In genomic region chr14:59507063-59507751, GRCh38 we compare ENCODE assay signal across 8 cellular contexts. TPM values are rescaled to one million over a fixed set of nuclear protein-coding genes. Genes with fewer than 3 reads are reported as not detected.
A peak's percentile ranks its signal among the peaks of the same experiment; 100 is the strongest.
DNase-seq lines count a peak whose midpoint lies in the region; ATAC-seq and TF ChIP-seq lines count a peak whose summit lies in the region.

No MANE protein-coding gene starts in this region.

- peaks cover 12% of the 10 kb centered on the region for H3K36me3 ChIP-seq in OCI-LY3 (replicated peaks; ENCODE audit: low read depth, low read length)
- peaks cover 25% of the 10 kb centered on the region for H3K36me3 ChIP-seq in left ventricle myocardium inferior
- H3K36me3 ChIP-seq in sigmoid colon: peaks cover 0 to 6% (median 3%) of the 10 kb centered on the region in 4 donors

- DNase-seq in EL: peak; percentile 60
- peak; percentile 28 for DNase-seq in Jurkat, Clone E6-1 (ENCODE audit: low read depth, low spot score)
- DNase-seq in activated naive CD4-positive, alpha-beta T cell treated with Interleukin-2 at 50 U/mL for 16 hours: peak; percentile 38
- DNase-seq in left ventricle myocardium inferior: peak; percentile 24
- no peak for DNase-seq in sigmoid colon

- intact Hi-C loops in left ventricle myocardium inferior (cut with micrococcal nuclease) (no loop called here), sigmoid colon (cut with DNase I) (no loop called here)

- H3K27ac ChIP-seq in OCI-LY3 (ENCODE audit: low read length) (no peak overlapping the region), left ventricle myocardium inferior (replicated peaks) (no peak overlapping the region), sigmoid colon (no peak overlapping the region)

- no peak for TF ChIP-seq EP300 in sigmoid colon (IDR thresholded peaks at IDR 0.05)

- H3K79me2 ChIP-seq in OCI-LY3 (ENCODE audit: low read length): no peaks in the 10 kb centered on the region

- no peak for TF ChIP-seq POLR2A in sigmoid colon (IDR thresholded peaks at IDR 0.05)

- H3K27me3 ChIP-seq in OCI-LY3 (ENCODE audit: low read depth, low read length) (peaks cover 6% of the 10 kb centered on the region; the same call in 1 of the 2 replicates), left ventricle myocardium inferior (ENCODE audit: low read depth) (peaks cover 15% of the 10 kb centered on the region), sigmoid colon (no peaks in the 10 kb centered on the region)

- H4K20me1 ChIP-seq in OCI-LY3 (ENCODE audit: insufficient read depth, low read length): no peaks in the 10 kb centered on the region

- no peak overlapping the region for H2AFZ ChIP-seq in OCI-LY3 (ENCODE audit: low read depth, low read length)

- H3K9me3 ChIP-seq in OCI-LY3 (ENCODE audit: insufficient read depth, low read length) (no peaks in the 10 kb centered on the region), left ventricle myocardium inferior (replicated peaks) (no peaks in the 10 kb centered on the region), sigmoid colon (no peaks in the 10 kb centered on the region)

- ATAC-seq in GM21529 (IDR thresholded peaks at IDR 0.05; ENCODE audit: unreplicated experiment) (peak; percentile 94), HG03196 (IDR thresholded peaks at IDR 0.05; ENCODE audit: unreplicated experiment) (no peak)

- H3K4me1 ChIP-seq in OCI-LY3 (ENCODE audit: low read length) (no peaks in the 10 kb centered on the region), left ventricle myocardium inferior (no peaks in the 10 kb centered on the region), sigmoid colon (no peaks in the 10 kb centered on the region)

- H3K4me3 ChIP-seq in Jurkat, Clone E6-1 (ENCODE audit: low read length): no peak overlapping the region
- no peak overlapping the region for H3K4me3 ChIP-seq in OCI-LY3 (ENCODE audit: low read length)
- H3K4me3 ChIP-seq in left ventricle myocardium inferior: no peak overlapping the region
- H3K4me3 ChIP-seq in sigmoid colon: no peak overlapping the region

- H3K4me2 ChIP-seq in OCI-LY3 (ENCODE audit: low read length): no peak overlapping the region

- H3K9ac ChIP-seq in OCI-LY3 (ENCODE audit: low read length): no peak overlapping the region

- TF ChIP-seq CTCF in OCI-LY3 (IDR thresholded peaks at IDR 0.05; ENCODE audit: low read depth, low read length) (peak; percentile 95), left ventricle myocardium inferior (IDR thresholded peaks at IDR 0.05; ENCODE audit: borderline replicate concordance) (peak; percentile 77), sigmoid colon (IDR thresholded peaks at IDR 0.05) (peak in 3 of 4 experiments; percentile 49 to 54 (median 54))

RNA-seq across cellular contexts. Expression of gene JKAMP, which starts 22.9 kb away (rescaled TPM):
- 59.0 TPM for polyA plus RNA-seq in Jurkat, Clone E6-1 (2012; ENCODE audit: insufficient read depth, insufficient read length)
- 23.5 TPM for total RNA-seq in left ventricle myocardium inferior
- 10 to 100 TPM; 26.6 to 49.0 (median 37.5) TPM for total RNA-seq in sigmoid colon
- 10 to 100 TPM in 1 of 3 donors, 1 to 10 TPM in 2; 9.0 to 27.3 (median 9.0) TPM for polyA plus RNA-seq in sigmoid colon

RNA-seq across cellular contexts. Expression of gene L3HYPDH, which starts 23.0 kb away (rescaled TPM):
- 13.8 TPM for polyA plus RNA-seq in Jurkat, Clone E6-1 (2012; ENCODE audit: insufficient read depth, insufficient read length)
- 9.1 TPM for total RNA-seq in left ventricle myocardium inferior
- 10 to 100 TPM; 23.9 to 46.0 (median 30.4) TPM for total RNA-seq in sigmoid colon
- 10 to 100 TPM in 1 of 3 donors, 1 to 10 TPM in 2; 1.2 to 12.0 (median 3.0) TPM for polyA plus RNA-seq in sigmoid colon

RNA-seq across cellular contexts. Expression of gene GPR135, which starts 42.0 kb away (rescaled TPM):
- polyA plus RNA-seq in Jurkat, Clone E6-1 (2012; ENCODE audit: insufficient read depth, insufficient read length): 0.96 TPM
- total RNA-seq in left ventricle myocardium inferior: 2.2 TPM
- total RNA-seq in sigmoid colon: 10 to 100 TPM in 1 of 4 donors, 1 to 10 TPM in 3; 5.2 to 12.7 (median 6.1) TPM
- under 1 TPM in 1 of 3 donors, not detected in 2; 0.50 TPM for polyA plus RNA-seq in sigmoid colon
